Comparison of ENCODE assay signal across 1 cellular context in genomic region chr3:158108596-158108995, GRCh38.
TF ChIP-seq lines count a peak whose summit lies in the region.

No MANE protein-coding gene starts in this region.

TF ChIP-seq in HEK293, 187 proteins besides CTCF, POLR2A, EP300 and RAD21 (continued from another document):
- no peak for TF ChIP-seq ZBTB11 (tag by site-specific recombination; conservative IDR thresholded peaks at IDR 0.05; ENCODE audit: low read depth)
- TF ChIP-seq ZNF449 (tag by site-specific recombination; IDR thresholded peaks at IDR 0.05): no peak
- no peak for TF ChIP-seq ZSCAN30 (tag by site-specific recombination; IDR thresholded peaks at IDR 0.05)
- no peak for TF ChIP-seq PRDM2 (tag by site-specific recombination; IDR thresholded peaks at IDR 0.05; ENCODE audit: borderline replicate concordance)
- TF ChIP-seq FEZF1 (tag by site-specific recombination; IDR thresholded peaks at IDR 0.05): peak; percentile 11; the same call in 1 of the 2 replicates
- peak; percentile 49; the same call in 1 of the 2 replicates for TF ChIP-seq ZNF366 (tag by site-specific recombination; conservative IDR thresholded peaks at IDR 0.05)
- no peak for TF ChIP-seq ZNF2 (tag by site-specific recombination; IDR thresholded peaks at IDR 0.05)
- no peak for TF ChIP-seq ZIC2 (tag by site-specific recombination; IDR thresholded peaks at IDR 0.05)
- no peak for TF ChIP-seq ZNF596 (tag by site-specific recombination; IDR thresholded peaks at IDR 0.05)
- TF ChIP-seq ZNF121 (tag by site-specific recombination; IDR thresholded peaks at IDR 0.05): no peak
- TF ChIP-seq ZNF707 (tag by site-specific recombination; IDR thresholded peaks at IDR 0.05): no peak
- TF ChIP-seq ZNF140 (tag by site-specific recombination; IDR thresholded peaks at IDR 0.05): no peak
- TF ChIP-seq ZNF555 (tag by site-specific recombination; conservative IDR thresholded peaks at IDR 0.05): no peak
- no peak for TF ChIP-seq ZNF521 (tag by site-specific recombination; IDR thresholded peaks at IDR 0.05)
- TF ChIP-seq ZBTB7A (tag by site-specific recombination; IDR thresholded peaks at IDR 0.05; ENCODE audit: low read depth): no peak
